35 cellular contexts compared by ENCODE assay signal in the genomic region with DNA sequence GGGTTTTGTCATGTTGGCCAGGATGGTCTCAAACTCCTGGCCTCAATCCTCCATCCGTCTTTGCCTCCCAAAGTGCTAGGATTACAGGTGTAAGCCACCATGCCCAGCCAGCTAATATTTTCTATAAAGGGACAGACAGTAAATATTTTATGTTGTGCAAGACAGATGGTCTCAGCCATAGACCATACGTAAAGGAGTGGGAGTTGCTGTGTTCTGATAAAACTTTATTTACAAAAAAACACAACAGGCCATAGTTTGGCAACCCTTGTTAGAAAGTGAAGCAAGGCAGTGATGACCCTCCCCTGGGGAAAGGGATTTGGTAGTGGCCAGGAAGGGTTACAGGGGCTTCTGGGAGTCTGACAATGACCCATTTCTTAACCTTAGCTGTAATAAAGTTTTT.
DNase-seq lines count a peak whose midpoint lies in the region; ATAC-seq, FAIRE-seq and TF ChIP-seq lines count a peak whose summit lies in the region.
"Had no signal": no experiment of that assay in that cellular context is flagged by ENCODE, and none has a peak within 500 bp of the region (broad histone marks: within the 10 kb centered on the region; RNA-seq: fewer than 3 reads in every experiment).

No MANE protein-coding gene starts in this region.

- ATAC-seq in HepG2 (no peak), right lobe of liver (no peak), K562 (no peak)
- ATAC-seq: A549; CD8-positive, alpha-beta T cell had no signal

- H3K9me3 ChIP-seq in HepG2 (ENCODE audit: low read length) (no peaks in the 10 kb centered on the region), right lobe of liver (no peaks in the 10 kb centered on the region), K562 (replicated peaks; ENCODE audit: control insufficient read depth, insufficient read depth, low read depth, low read length) (no peaks in the 10 kb centered on the region)
- H3K9me3 ChIP-seq: A549; BE2C; BLaER1; BLaER1 treated with 17β-estradiol and CSF1 and Interleukin-3, amounts not matched to agents 10 nM and 100 nM; Caco-2 had no signal

- no peak for TF ChIP-seq POLR2A in HepG2 (IDR thresholded peaks at IDR 0.05; ENCODE audit: insufficient read depth in 1 of 2, low read depth in 2 of 2, low read length in 2 of 2)
- TF ChIP-seq POLR2A in right lobe of liver (IDR thresholded peaks at IDR 0.05): no peak
- no peak for TF ChIP-seq POLR2A in K562 (conservative IDR thresholded peaks at IDR 0.05)

- TF ChIP-seq RAD21 in HepG2 (CRISPR knock-in tag; IDR thresholded peaks at IDR 0.05): no peak
- no peak for TF ChIP-seq RAD21 in K562 (CRISPR knock-in tag; conservative IDR thresholded peaks at IDR 0.05 in 1 of 2, IDR thresholded peaks at IDR 0.05 in 1 of 2)

- H3K9me1 ChIP-seq in K562 (ENCODE audit: control insufficient read depth, insufficient read depth, low read length): no peaks in the 10 kb centered on the region

- in situ Hi-C loops in HepG2 (cut with HindIII; ENCODE audit: extremely low pct_ligation_motif_present, low pct_unique_long_range_greater_than_20kb): no loop called here
- in situ Hi-C loops in K562 (cut with MboI): no loop called here

- CTCF ChIA-PET in HepG2 (lab: Yijun Ruan, JAX; ENCODE audit: low intra/inter-chr PET ratio, low total read pairs) (no interaction called here), K562 (lab: Yijun Ruan, JAX; ENCODE audit: low intra/inter-chr PET ratio) (no interaction called here)

- 20% methylated on average over 2 of the region's 2 CpGs for WGBS in HepG2 (ENCODE audit: low lambda C conversion rate)
- 33% methylated on average over 2 of the region's 2 CpGs for WGBS in right lobe of liver (ENCODE audit: insufficient coverage, low coverage, low lambda C conversion rate, missing lambda C conversion rate)
- WGBS in K562 (ENCODE audit: insufficient coverage, low coverage, missing lambda C conversion rate): 0% methylated on average over 2 of the region's 2 CpGs

- H3K79me2 ChIP-seq in HepG2 (ENCODE audit: insufficient read depth, low read length) (no peaks in the 10 kb centered on the region), K562 (ENCODE audit: control insufficient read depth, insufficient read depth, low read length) (no peaks in the 10 kb centered on the region)

- H3K36me3 ChIP-seq in HepG2 (replicated peaks in 1 of 2; ENCODE audit: control insufficient read depth in 1 of 2, insufficient read depth in 2 of 2, low read length in 2 of 2): no peaks in the 10 kb centered on the region
- H3K36me3 ChIP-seq in right lobe of liver: no peaks in the 10 kb centered on the region
- H3K36me3 ChIP-seq in K562 (ENCODE audit: control insufficient read depth, insufficient read depth, low read length): no peaks in the 10 kb centered on the region
- H3K36me3 ChIP-seq: BE2C; BLaER1; BLaER1 treated with 17β-estradiol and CSF1 and Interleukin-3, amounts not matched to agents 10 nM and 100 nM had no signal

- no peaks in the 10 kb centered on the region for H4K20me1 ChIP-seq in HepG2 (ENCODE audit: insufficient read depth, low read length)
- H4K20me1 ChIP-seq in K562 (replicated peaks; ENCODE audit: control insufficient read depth, insufficient read depth, low read length): no peaks in the 10 kb centered on the region
- H4K20me1 ChIP-seq: BLaER1; BLaER1 treated with 17β-estradiol and CSF1 and Interleukin-3, amounts not matched to agents 10 nM and 100 nM had no signal

- intact Hi-C loops in HepG2 (cut with micrococcal nuclease; ENCODE audit: unreplicated experiment): no loop called here
- intact Hi-C loops in right lobe of liver (cut with DNase I): no loop called here
- intact Hi-C loops in K562 (cut with micrococcal nuclease): no loop called here
- intact Hi-C loops in posterior vena cava (cut with DNase I): no loop called here

- H3K4me3 ChIP-seq in HepG2 (replicated peaks in 1 of 3; ENCODE audit: insufficient read depth in 1 of 3, low read depth in 2 of 3, low read length in 3 of 3) (no peak overlapping the region), right lobe of liver (no peak overlapping the region), K562 (no peak overlapping the region)
- H3K4me3 ChIP-seq: A549; BLaER1; BLaER1 treated with 17β-estradiol and CSF1 and Interleukin-3, amounts not matched to agents 10 nM and 100 nM had no signal

- no peak overlapping the region for H3K27ac ChIP-seq in HepG2 (ENCODE audit: extremely low read length, insufficient read depth, low read length)
- H3K27ac ChIP-seq in right lobe of liver: no peak overlapping the region
- no peak overlapping the region for H3K27ac ChIP-seq in K562 (ENCODE audit: extremely low read depth, low read depth, low read length)
- H3K27ac ChIP-seq: 22Rv1; A549; BLaER1; BLaER1 treated with 17β-estradiol and CSF1 and Interleukin-3, amounts not matched to agents 10 nM and 100 nM; C4-2B had no signal

- FAIRE-seq in HepG2 (lab: Jason Lieb, UNC): no peak
- no peak for FAIRE-seq in K562 (lab: Jason Lieb, UNC)
- FAIRE-seq: A204.1, A549, D721Med had no signal

- DNase-seq in NCI-H82 (lab: John Stamatoyannopoulos, UW) (peak; percentile 14), NCI-H82 treated with DMSO at 0.1 percent for 48 hours (lab: John Stamatoyannopoulos, UW; ENCODE audit: unreplicated experiment) (no peak), HepG2 (ENCODE audit: low spot score) (no peak), right lobe of liver (no peak), K562 (ENCODE audit: extremely low read depth in 1 of 4, low spot score in 3 of 4) (no peak), posterior vena cava (ENCODE audit: low spot score) (peak; percentile 5), glomerular visceral epithelial cell (ENCODE audit: extremely low spot score) (no peak)
- no peak for DNase-seq in effector CD8-positive, alpha-beta T cell (lab: John Stamatoyannopoulos, UW)
- DNase-seq: 8988T; ACHN; AML-193; BE2C; C1 segment of cervical spinal cord; Caco-2; Calu3; CD4-positive, alpha-beta memory T cell; CD4-positive, alpha-beta T cell; CD4-positive, CD25-positive, alpha-beta regulatory T cell; CD8-positive, alpha-beta memory T cell; CD8-positive, alpha-beta T cell; COR-L47; DMS 273 treated with DMSO at 0.1 percent for 48 hours; DMS153; DMS53; DMS79; DMS79 treated with DMSO at 0.1 percent for 48 hours; DND-41; EL had no signal

- H3K9ac ChIP-seq in HepG2 (ENCODE audit: insufficient read depth, low read depth, low read length) (no peak overlapping the region), K562 (ENCODE audit: insufficient read depth in 1 of 2, low read depth in 2 of 2, low read length in 2 of 2) (no peak overlapping the region)
- H3K9ac ChIP-seq: BLaER1; BLaER1 treated with 17β-estradiol and CSF1 and Interleukin-3, amounts not matched to agents 10 nM and 100 nM had no signal

- BruUV-seq in HepG2 (replicated peaks; lab: Mats Ljungman, UMichigan) (no TSS peak), K562 (replicated peaks; lab: Mats Ljungman, UMichigan) (no TSS peak)

- TF ChIP-seq CTCF in HepG2 (CRISPR knock-in tag; IDR thresholded peaks at IDR 0.05): no peak
- no peak for TF ChIP-seq CTCF in right lobe of liver (IDR thresholded peaks at IDR 0.05)
- TF ChIP-seq CTCF in K562 (IDR thresholded peaks at IDR 0.05 in 2 of 3, conservative IDR thresholded peaks at IDR 0.05 in 1 of 3; ENCODE audit: insufficient read depth in 2 of 3, low read depth in 1 of 3, low read length in 3 of 3): no peak

- H3K4me2 ChIP-seq in HepG2 (ENCODE audit: low read depth, low read length) (no peak overlapping the region), K562 (ENCODE audit: insufficient read depth, low read length) (no peak overlapping the region)
- H3K4me2 ChIP-seq: A549; BLaER1; BLaER1 treated with 17β-estradiol and CSF1 and Interleukin-3, amounts not matched to agents 10 nM and 100 nM had no signal

- TF ChIP-seq EP300 in HepG2 (IDR thresholded peaks at IDR 0.05; ENCODE audit: low read depth in 2 of 2, low read length in 2 of 2): no peak
- no peak for TF ChIP-seq EP300 in HepG2 (CRISPR knock-in tag; IDR thresholded peaks at IDR 0.05; ENCODE audit: borderline replicate concordance)
- TF ChIP-seq EP300 in K562 (IDR thresholded peaks at IDR 0.05; ENCODE audit: low read length): no peak

- H3K27me3 ChIP-seq in HepG2 (ENCODE audit: control insufficient read depth in 1 of 2, insufficient read depth in 2 of 2, low read length in 2 of 2) (peaks cover 0 to 13% of the 10 kb centered on the region in 2 experiments; a peak in 3 of 5 replicates), right lobe of liver (no peaks in the 10 kb centered on the region), K562 (ENCODE audit: control insufficient read depth in 2 of 2, insufficient read depth in 2 of 2, low read length in 2 of 2) (peaks cover 2 to 21% of the 10 kb centered on the region in 2 experiments; a peak in 3 of 5 replicates)
- H3K27me3 ChIP-seq: BE2C; BLaER1; BLaER1 treated with 17β-estradiol and CSF1 and Interleukin-3, amounts not matched to agents 10 nM and 100 nM had no signal

- POLR2A ChIA-PET in HepG2 (lab: Yijun Ruan, JAX): no interaction called here
- POLR2A ChIA-PET in K562 (lab: Yijun Ruan, JAX): interaction anchor here (0.6 kb wide), 1 partner anchor 60 kb away, joined by 3 read pairs; no protein-coding TSS in a partner anchor

- no peaks in the 10 kb centered on the region for H3K4me1 ChIP-seq in HepG2 (ENCODE audit: insufficient read depth, low read length)
- no peaks in the 10 kb centered on the region for H3K4me1 ChIP-seq in right lobe of liver
- H3K4me1 ChIP-seq in K562 (replicated peaks in 1 of 2; ENCODE audit: control insufficient read depth in 2 of 2, insufficient read depth in 2 of 2, low read length in 2 of 2): no peaks in the 10 kb centered on the region
- H3K4me1 ChIP-seq: A549; BE2C; BLaER1; BLaER1 treated with 17β-estradiol and CSF1 and Interleukin-3, amounts not matched to agents 10 nM and 100 nM; Caco-2 had no signal

- H2AFZ ChIP-seq in HepG2 (ENCODE audit: low read length): no peak overlapping the region
- no peak overlapping the region for H2AFZ ChIP-seq in K562 (ENCODE audit: low read depth, low read length)

Comparison
In these comparisons a context has a peak if more than half of its experiments do, and no peak if none do; other contexts are left out.
1. DNase-seq: peak in NCI-H82 (single experiment) and posterior vena cava (single experiment); none in NCI-H82 treated with DMSO at 0.1 percent for 48 hours (single experiment), HepG2 (single experiment), right lobe of liver (0 of 3), K562 (0 of 4), effector CD8-positive, alpha-beta T cell (single experiment) and glomerular visceral epithelial cell (single experiment).